In the genomic region with DNA sequence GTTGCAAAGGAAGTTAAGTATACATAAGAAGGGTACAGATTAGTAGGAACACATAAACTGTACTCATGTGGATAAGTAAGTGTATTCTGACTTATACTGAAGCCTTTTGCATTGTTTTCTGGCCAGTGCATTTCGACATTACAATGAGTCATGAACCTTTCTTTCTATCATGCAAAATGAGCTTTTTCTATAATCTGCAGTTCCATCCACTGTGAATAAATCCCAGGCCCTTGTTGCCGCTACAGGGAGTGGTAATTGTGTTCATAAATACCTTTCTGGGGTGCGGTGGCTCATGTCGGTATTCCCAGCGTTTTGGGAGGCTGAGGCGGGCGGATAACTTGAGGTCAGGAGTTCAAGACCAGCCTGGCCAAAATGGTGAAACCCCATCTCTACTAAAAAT, we compare ENCODE assay signal across 23 cellular contexts.
"Had no signal": no experiment of that assay in that cellular context is flagged by ENCODE, and none has a peak within 500 bp of the region (broad histone marks: within the 10 kb centered on the region; RNA-seq: fewer than 3 reads in every experiment).

No MANE protein-coding gene starts in this region.

- ATAC-seq: activated naive CD8-positive, alpha-beta T cell treated with anti-CD3 and anti-CD28 coated beads, Interleukin-2, amount 50 U/mL, for 24 hours; activated T-cell treated with anti-CD3 and anti-CD28 coated beads, Interleukin-2, amount 50 U/mL, for 4 hours; activated T-helper 17 cell treated with anti-CD3 and anti-CD28 coated beads, Interleukin-2, amount 50 U/mL, for 72 hours; esophagus mucosa; heart right ventricle; left lung; lower lobe of right lung; natural killer cell treated with Interleukin-12 subunit alpha and Interleukin-12 subunit beta and Interleukin-15 and Interleukin-18, amount 100 ng/mL, for 72 hours; right cardiac atrium; T-helper 17 cell had no signal

- H3K4me3 ChIP-seq: cardiac muscle cell, coronary artery, heart right ventricle, left lung, lower lobe of right lung, tibial nerve had no signal

- H3K27ac Mint-ChIP-seq: activated CD4-positive, alpha-beta memory T cell treated with anti-CD3 and anti-CD28 coated beads, Interleukin-2, amount 10 ng/mL, durations not matched to agents 7 days and 5 days; activated CD4-positive, alpha-beta T cell treated with anti-CD3 and anti-CD28 coated beads, Interleukin-2, amount 10 ng/mL, durations not matched to agents 24 days and 14 days; activated naive CD4-positive, alpha-beta T cell treated with anti-CD3 and anti-CD28 coated beads, Interleukin-2, amount 50 U/mL, for 24 hours; activated naive CD8-positive, alpha-beta T cell treated with anti-CD3 and anti-CD28 coated beads, Interleukin-2, amount 50 U/mL, for 24 hours; activated T-helper 17 cell treated with anti-CD3 and anti-CD28 coated beads, Interleukin-2, amount 50 U/mL, for 72 hours; natural killer cell treated with Interleukin-12 subunit alpha and Interleukin-12 subunit beta and Interleukin-15 and Interleukin-18, amount 100 ng/mL, for 72 hours; T-helper 17 cell had no signal

- H3K9me3 Mint-ChIP-seq: activated CD4-positive, alpha-beta T cell treated with anti-CD3 and anti-CD28 coated beads, Interleukin-2, amount 10 ng/mL, durations not matched to agents 24 days and 14 days had no signal

- H3K4me3 Mint-ChIP-seq: activated CD4-positive, alpha-beta memory T cell treated with anti-CD3 and anti-CD28 coated beads, Interleukin-2, amount 10 ng/mL, durations not matched to agents 7 days and 5 days; activated CD4-positive, alpha-beta T cell treated with anti-CD3 and anti-CD28 coated beads, Interleukin-2, amount 10 ng/mL, durations not matched to agents 24 days and 14 days; activated naive CD4-positive, alpha-beta T cell treated with anti-CD3 and anti-CD28 coated beads, Interleukin-2, amount 50 U/mL, for 24 hours; activated naive CD8-positive, alpha-beta T cell treated with anti-CD3 and anti-CD28 coated beads, Interleukin-2, amount 50 U/mL, for 24 hours; activated T-cell treated with anti-CD3 and anti-CD28 coated beads, Interleukin-2, amount 50 U/mL, for 4 hours; activated T-helper 17 cell treated with anti-CD3 and anti-CD28 coated beads, Interleukin-2, amount 50 U/mL, for 72 hours; natural killer cell treated with Interleukin-12 subunit alpha and Interleukin-12 subunit beta and Interleukin-15 and Interleukin-18, amount 100 ng/mL, for 72 hours; T-helper 17 cell had no signal

- H3K27me3 Mint-ChIP-seq: activated CD4-positive, alpha-beta memory T cell treated with anti-CD3 and anti-CD28 coated beads, Interleukin-2, amount 10 ng/mL, durations not matched to agents 7 days and 5 days; activated CD4-positive, alpha-beta T cell treated with anti-CD3 and anti-CD28 coated beads, Interleukin-2, amount 10 ng/mL, durations not matched to agents 24 days and 14 days; activated naive CD4-positive, alpha-beta T cell treated with anti-CD3 and anti-CD28 coated beads, Interleukin-2, amount 50 U/mL, for 24 hours; activated naive CD8-positive, alpha-beta T cell treated with anti-CD3 and anti-CD28 coated beads, Interleukin-2, amount 50 U/mL, for 24 hours; activated T-helper 17 cell treated with anti-CD3 and anti-CD28 coated beads, Interleukin-2, amount 50 U/mL, for 72 hours; natural killer cell treated with Interleukin-12 subunit alpha and Interleukin-12 subunit beta and Interleukin-15 and Interleukin-18, amount 100 ng/mL, for 72 hours; T-helper 17 cell had no signal

- H3K4me1 Mint-ChIP-seq: activated CD4-positive, alpha-beta memory T cell treated with anti-CD3 and anti-CD28 coated beads, Interleukin-2, amount 10 ng/mL, durations not matched to agents 7 days and 5 days; activated CD4-positive, alpha-beta T cell treated with anti-CD3 and anti-CD28 coated beads, Interleukin-2, amount 10 ng/mL, durations not matched to agents 24 days and 14 days; activated naive CD4-positive, alpha-beta T cell treated with anti-CD3 and anti-CD28 coated beads, Interleukin-2, amount 50 U/mL, for 24 hours; activated naive CD8-positive, alpha-beta T cell treated with anti-CD3 and anti-CD28 coated beads, Interleukin-2, amount 50 U/mL, for 24 hours; activated T-helper 17 cell treated with anti-CD3 and anti-CD28 coated beads, Interleukin-2, amount 50 U/mL, for 72 hours; T-helper 17 cell had no signal

- H3K27me3 ChIP-seq: cardiac muscle cell, heart right ventricle, left lung, tibial nerve had no signal

- H3K36me3 Mint-ChIP-seq: activated naive CD4-positive, alpha-beta T cell treated with anti-CD3 and anti-CD28 coated beads, Interleukin-2, amount 50 U/mL, for 24 hours had no signal

- H3K4me1 ChIP-seq: left lung, lower lobe of right lung, tibial nerve had no signal

- H3K9me3 ChIP-seq: heart right ventricle, lower lobe of right lung, tibial nerve had no signal

- H3K27ac ChIP-seq: cardiac muscle cell, coronary artery, heart right ventricle, left lung, lower lobe of right lung, tibial nerve had no signal

- DNase-seq: activated CD4-positive, alpha-beta memory T cell treated with anti-CD3 and anti-CD28 coated beads, Interleukin-2, amount 10 ng/mL, durations not matched to agents 7 days and 5 days; activated CD4-positive, alpha-beta T cell treated with anti-CD3 and anti-CD28 coated beads, Interleukin-2, amount 10 ng/mL, durations not matched to agents 24 days and 14 days; activated CD4-positive, CD25-positive, alpha-beta regulatory T cell treated with anti-CD3 and anti-CD28 coated beads, Interleukin-2, amount 50 U/mL, for 72 hours; activated naive CD8-positive, alpha-beta T cell treated with anti-CD3 and anti-CD28 coated beads, Interleukin-2, amount 50 U/mL, for 24 hours; activated T-cell treated with anti-CD3 and anti-CD28 coated beads, Interleukin-2, amount 50 U/mL, for 4 hours; amygdala; cerebellar nuclear complex; foreskin melanocyte; heart right ventricle; lower lobe of right lung; mesendoderm; right cardiac atrium; stimulated activated naive CD4-positive, alpha-beta T cell; T-helper 17 cell; T1000 had no signal

- H3K36me3 ChIP-seq: cardiac muscle cell, heart right ventricle, left lung, lower lobe of right lung, tibial nerve had no signal
